17 cellular contexts compared by ENCODE assay signal in the genomic region with DNA sequence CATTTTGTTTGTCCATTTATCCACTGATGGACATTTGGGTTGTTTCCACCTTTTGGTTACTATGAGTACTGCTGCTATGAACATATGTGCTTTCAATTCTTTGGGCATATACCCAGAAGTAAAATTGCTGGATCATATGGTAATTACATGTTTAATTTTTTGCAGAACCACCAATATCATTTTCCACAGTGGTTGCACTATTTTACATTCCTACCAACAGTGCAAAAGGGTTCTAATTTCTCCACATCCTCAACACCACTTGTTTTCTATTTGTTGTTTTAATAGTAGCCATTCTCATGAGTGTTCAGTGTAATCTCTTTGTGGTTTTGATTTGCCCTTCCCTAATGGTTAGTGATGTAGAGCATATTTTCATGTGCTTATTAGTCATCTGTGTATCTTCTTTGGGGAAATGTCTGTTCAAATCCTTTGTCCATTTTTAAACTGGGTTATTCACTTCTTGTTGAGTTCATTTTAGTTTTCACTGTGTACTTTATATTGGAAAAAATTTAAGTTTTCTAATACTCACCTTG.
DNase-seq lines count a peak whose midpoint lies in the region; ATAC-seq and TF ChIP-seq lines count a peak whose summit lies in the region.
"Had no signal": no experiment of that assay in that cellular context is flagged by ENCODE, and none has a peak within 500 bp of the region (broad histone marks: within the 10 kb centered on the region; RNA-seq: fewer than 3 reads in every experiment).

No MANE protein-coding gene starts in this region.

- H3K9me3 ChIP-seq in BE2C (no peaks in the 10 kb centered on the region; the same call in 1 of the 2 replicates), gastrocnemius medialis (no peaks in the 10 kb centered on the region)
- H3K9me3 ChIP-seq: suprapubic skin had no signal

- 0 out of 2 replicates have a peak, but pooled peaks have one; percentile 8 for TF ChIP-seq CTCF in BE2C (IDR thresholded peaks at IDR 0.05; ENCODE audit: low read depth, low read length)
- TF ChIP-seq CTCF in cardiac fibroblast (IDR thresholded peaks at IDR 0.05; ENCODE audit: low read depth, low read length): peak; percentile 25
- TF ChIP-seq CTCF in gastrocnemius medialis (IDR thresholded peaks at IDR 0.05 in 4 of 5, conservative IDR thresholded peaks at IDR 0.05 in 1 of 5): no peak

- H3K36me3 ChIP-seq in BE2C (no peaks in the 10 kb centered on the region), gastrocnemius medialis (no peaks in the 10 kb centered on the region)
- H3K36me3 ChIP-seq: suprapubic skin had no signal

- intact Hi-C loops in gastrocnemius medialis (cut with DNase I; ENCODE audit: low total_unique reads): no loop called here

- no peak for ATAC-seq in gastrocnemius medialis
- ATAC-seq: left lobe of liver; naive thymus-derived CD8-positive, alpha-beta T cell; sciatic nerve had no signal

- H3K4me1 ChIP-seq in BE2C (no peaks in the 10 kb centered on the region), gastrocnemius medialis (no peaks in the 10 kb centered on the region)
- H3K4me1 ChIP-seq: suprapubic skin had no signal

- H3K27me3 ChIP-seq in BE2C: no peaks in the 10 kb centered on the region
- no peaks in the 10 kb centered on the region for H3K27me3 ChIP-seq in gastrocnemius medialis
- H3K27me3 ChIP-seq: suprapubic skin had no signal

- in situ Hi-C loops in gastrocnemius medialis (cut with MboI; ENCODE audit: low sequenced_read_pairs in 4 of 4): loop anchor here in 2 of 4 donors (10.0 to 25.0 kb wide), 2 partner anchors 336 to 348 kb away; a partner anchor contains a TSS

- H3K4me3 ChIP-seq in BE2C (ENCODE audit: low read depth, low read length) (no peak overlapping the region), cardiac fibroblast (replicated peaks in 1 of 2; ENCODE audit: low read depth in 2 of 2, low read length in 2 of 2) (no peak overlapping the region), gastrocnemius medialis (no peak overlapping the region)
- H3K4me3 ChIP-seq: suprapubic skin had no signal

- DNase-seq in BE2C: no peak
- peak; percentile 97 for DNase-seq in LHCN-M2 (ENCODE audit: low read depth)
- DNase-seq in cardiac fibroblast (ENCODE audit: low read depth in 2 of 2): peak; percentile 60 to 84
- peak; percentile 75 for DNase-seq in kidney glomerular epithelial cell (lab: John Stamatoyannopoulos, UW)
- no peak for DNase-seq in GM19238 (ENCODE audit: insufficient read length, low spot score)
- no peak for DNase-seq in NOMO-1 (lab: John Stamatoyannopoulos, UW; ENCODE audit: unreplicated experiment in 2 of 2)
- no peak for DNase-seq in gastrocnemius medialis
- no peak for DNase-seq in T-helper 1 cell
- DNase-seq: activated CD4-positive, alpha-beta memory T cell treated with anti-CD3 and anti-CD28 coated beads, Interleukin-2, amount 10 ng/mL, durations not matched to agents 7 days and 5 days; H7; naive thymus-derived CD8-positive, alpha-beta T cell; NCI-H345; RPMI8226; T-helper 9 cell had no signal

- TF ChIP-seq POLR2A in gastrocnemius medialis (IDR thresholded peaks at IDR 0.05): no peak

- no peak overlapping the region for H3K27ac ChIP-seq in gastrocnemius medialis
- H3K27ac ChIP-seq: suprapubic skin had no signal

Comparison
In these comparisons a context has a peak if more than half of its experiments do, and no peak if none do; other contexts are left out.
1. DNase-seq: peak in LHCN-M2 (single experiment), cardiac fibroblast (2 of 2) and kidney glomerular epithelial cell (single experiment); none in BE2C (single experiment), GM19238 (single experiment), NOMO-1 (0 of 2), gastrocnemius medialis (0 of 2) and T-helper 1 cell (0 of 5).
2. CTCF ChIP-seq: peak in BE2C (single experiment) and cardiac fibroblast (single experiment); none in gastrocnemius medialis (0 of 5).